In genomic region chr3:98551754-98552153, GRCh38 we compare ENCODE assay signal across 1 cellular context.
TF ChIP-seq lines count a peak whose summit lies in the region.

No MANE protein-coding gene starts in this region.

TF ChIP-seq in K562, 482 proteins besides CTCF, POLR2A, EP300 and RAD21 (continued from another document):
- TF ChIP-seq, protein P1, sequence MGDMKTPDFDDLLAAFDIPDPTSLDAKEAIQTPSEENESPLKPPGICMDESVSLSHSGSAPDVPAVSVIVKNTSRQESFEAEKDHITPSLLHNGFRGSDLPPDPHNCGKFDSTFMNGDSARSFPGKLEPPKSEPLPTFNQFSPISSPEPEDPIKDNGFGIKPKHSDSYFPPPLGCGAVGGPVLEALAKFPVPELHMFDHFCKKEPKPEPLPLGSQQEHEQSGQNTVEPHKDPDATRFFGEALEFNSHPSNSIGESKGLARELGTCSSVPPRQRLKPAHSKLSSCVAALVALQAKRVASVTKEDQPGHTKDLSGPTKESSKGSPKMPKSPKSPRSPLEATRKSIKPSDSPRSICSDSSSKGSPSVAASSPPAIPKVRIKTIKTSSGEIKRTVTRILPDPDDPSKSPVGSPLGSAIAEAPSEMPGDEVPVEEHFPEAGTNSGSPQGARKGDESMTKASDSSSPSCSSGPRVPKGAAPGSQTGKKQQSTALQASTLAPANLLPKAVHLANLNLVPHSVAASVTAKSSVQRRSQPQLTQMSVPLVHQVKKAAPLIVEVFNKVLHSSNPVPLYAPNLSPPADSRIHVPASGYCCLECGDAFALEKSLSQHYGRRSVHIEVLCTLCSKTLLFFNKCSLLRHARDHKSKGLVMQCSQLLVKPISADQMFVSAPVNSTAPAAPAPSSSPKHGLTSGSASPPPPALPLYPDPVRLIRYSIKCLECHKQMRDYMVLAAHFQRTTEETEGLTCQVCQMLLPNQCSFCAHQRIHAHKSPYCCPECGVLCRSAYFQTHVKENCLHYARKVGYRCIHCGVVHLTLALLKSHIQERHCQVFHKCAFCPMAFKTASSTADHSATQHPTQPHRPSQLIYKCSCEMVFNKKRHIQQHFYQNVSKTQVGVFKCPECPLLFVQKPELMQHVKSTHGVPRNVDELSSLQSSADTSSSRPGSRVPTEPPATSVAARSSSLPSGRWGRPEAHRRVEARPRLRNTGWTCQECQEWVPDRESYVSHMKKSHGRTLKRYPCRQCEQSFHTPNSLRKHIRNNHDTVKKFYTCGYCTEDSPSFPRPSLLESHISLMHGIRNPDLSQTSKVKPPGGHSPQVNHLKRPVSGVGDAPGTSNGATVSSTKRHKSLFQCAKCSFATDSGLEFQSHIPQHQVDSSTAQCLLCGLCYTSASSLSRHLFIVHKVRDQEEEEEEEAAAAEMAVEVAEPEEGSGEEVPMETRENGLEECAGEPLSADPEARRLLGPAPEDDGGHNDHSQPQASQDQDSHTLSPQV (IDR thresholded peaks at IDR 0.05): peak; percentile 80
- TF ChIP-seq CREBBP (IDR thresholded peaks at IDR 0.05; ENCODE audit: low read depth, low read length): no peak
- no peak for TF ChIP-seq ZNF699 (CRISPR knock-in tag; IDR thresholded peaks at IDR 0.05; ENCODE audit: insufficient replicate concordance)
- no peak for TF ChIP-seq XRCC3 (IDR thresholded peaks at IDR 0.05)
- TF ChIP-seq MCM5 (IDR thresholded peaks at IDR 0.05; ENCODE audit: low read depth): no peak
- TF ChIP-seq CTCFL (IDR thresholded peaks at IDR 0.05; ENCODE audit: borderline replicate concordance, insufficient read depth, low read depth, low read length, poor library complexity, severe bottlenecking): no peak
- peak; percentile 67; the same call in 1 of the 2 replicates for TF ChIP-seq POLR2AphosphoS5 (IDR thresholded peaks at IDR 0.05; ENCODE audit: control insufficient read depth, insufficient read depth, low read depth, low read length)
- no peak for TF ChIP-seq RNF2 (IDR thresholded peaks at IDR 0.05)
